37 cellular contexts compared by ENCODE assay signal in the genomic region with DNA sequence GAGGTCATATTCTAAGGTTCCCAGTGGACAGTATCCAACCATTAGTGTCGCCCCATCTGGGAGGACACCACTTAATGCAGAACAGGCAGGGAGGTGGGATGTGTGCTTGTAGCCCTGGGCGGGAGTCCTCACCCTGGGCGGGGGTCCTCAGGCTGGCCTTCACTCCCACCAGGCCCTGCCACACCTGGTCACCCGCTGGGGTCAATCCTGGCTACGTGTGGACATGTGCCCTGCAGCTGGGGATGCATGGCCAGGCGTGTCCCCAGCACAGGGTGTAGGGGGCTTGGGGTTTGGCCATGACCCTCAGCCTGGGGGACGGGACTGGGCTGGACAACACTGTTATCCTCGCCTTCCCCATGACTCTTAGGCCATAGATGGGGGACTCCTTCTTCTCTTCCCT. TPM values are rescaled to one million over a fixed set of nuclear protein-coding genes. Genes with fewer than 3 reads are reported as not detected.
"Had no signal": no experiment of that assay in that cellular context is flagged by ENCODE, and none has a peak within 500 bp of the region (broad histone marks: within the 10 kb centered on the region; RNA-seq: fewer than 3 reads in every experiment).

No MANE protein-coding gene starts in this region.

- H3K9me3 ChIP-seq: adrenal gland, body of pancreas, breast epithelium had no signal

- ATAC-seq: activated CD8-positive, alpha-beta T cell treated with anti-CD3 and anti-CD28 coated beads for 36 hours; activated naive CD4-positive, alpha-beta T cell treated with anti-CD3 and anti-CD28 coated beads, Interleukin-2, amount 50 U/mL, for 72 hours; activated T-cell treated with anti-CD3 and anti-CD28 coated beads, Interleukin-2, amount 50 U/mL, for 4 hours; activated T-cell treated with anti-CD3 and anti-CD28 coated beads, Interleukin-2, amount 50 U/mL, for 72 hours; activated T-helper 17 cell treated with anti-CD3 and anti-CD28 coated beads, Interleukin-2, amount 50 U/mL, for 72 hours; body of pancreas had no signal

- H3K4me3 ChIP-seq: adrenal gland, body of pancreas, breast epithelium had no signal

- DNase-seq: activated B cell treated with CpG ODN at 0.5 μM for 24 hours; activated CD4-positive, alpha-beta memory T cell treated with anti-CD3 and anti-CD28 coated beads for 36 hours; activated CD4-positive, alpha-beta T cell treated with anti-CD3 and anti-CD28 coated beads for 4 hours; activated CD4-positive, alpha-beta T cell treated with anti-CD3 and anti-CD28 coated beads, Interleukin-2, amount 10 ng/mL, durations not matched to agents 24 days and 14 days; activated CD4-positive, alpha-beta T cell treated with anti-CD3 and anti-CD28 coated beads, Interleukin-2, amount 50 U/mL, for 1 hour; activated CD4-positive, alpha-beta T cell treated with anti-CD3 and anti-CD28 coated beads, Interleukin-2, amount 50 U/mL, for 4 hours; activated CD4-positive, CD25-positive, alpha-beta regulatory T cell treated with anti-CD3 and anti-CD28 coated beads, Interleukin-2, amount 50 U/mL, for 72 hours; activated CD8-positive, alpha-beta memory T cell treated with anti-CD3 and anti-CD28 coated beads, Interleukin-2, amount 50 U/mL, for 4 hours; activated CD8-positive, alpha-beta T cell treated with anti-CD3 and anti-CD28 coated beads for 36 hours; activated effector memory CD4-positive, alpha-beta T cell treated with anti-CD3 and anti-CD28 coated beads, Interleukin-2, amount 50 U/mL, for 16 hours; activated gamma-delta T cell treated with Interleukin-2 at 50 U/mL for 16 hours; activated naive CD4-positive, alpha-beta T cell; activated naive CD4-positive, alpha-beta T cell treated with anti-CD3 and anti-CD28 coated beads for 36 hours; activated naive CD4-positive, alpha-beta T cell treated with anti-CD3 and anti-CD28 coated beads, Interleukin-2, amount 50 U/mL, for 16 hours; activated naive CD8-positive, alpha-beta T cell treated with anti-CD3 and anti-CD28 coated beads for 36 hours; activated T-cell treated with anti-CD3 and anti-CD28 coated beads for 4 hours; activated T-cell treated with anti-CD3 and anti-CD28 coated beads, Interleukin-2, amount 50 U/mL, for 1 hour; activated T-cell treated with anti-CD3 and anti-CD28 coated beads, Interleukin-2, amount 50 U/mL, for 4 hours; activated T-cell treated with anti-CD3 and anti-CD28 coated beads, Interleukin-2, amount 50 U/mL, for 72 hours; adrenal gland; amniotic stem cell; aorta; body of pancreas; brain microvascular endothelial cell; caudate nucleus; cerebellar nuclear complex; T-helper 1 cell; T-helper 2 cell; T-helper 9 cell had no signal

- H3K36me3 ChIP-seq: adrenal gland, brain microvascular endothelial cell, breast epithelium had no signal

- H3K27me3 ChIP-seq: adrenal gland, body of pancreas, brain microvascular endothelial cell had no signal

- H3K27ac ChIP-seq: adrenal gland, body of pancreas, brain microvascular endothelial cell, breast epithelium, VCaP had no signal

- FAIRE-seq: astrocyte, TTC549 had no signal

RNA-seq across cellular contexts. Expression of a gene that starts 18.8 kb away (rescaled TPM):
- total RNA-seq: activated B cell treated with CpG ODN at 0.5 μM for 24 hours; activated CD4-positive, alpha-beta memory T cell treated with anti-CD3 and anti-CD28 coated beads for 36 hours; activated CD4-positive, alpha-beta T cell treated with anti-CD3 and anti-CD28 coated beads, Interleukin-2, amount 10 ng/mL, durations not matched to agents 24 days and 14 days; activated CD8-positive, alpha-beta memory T cell treated with anti-CD3 and anti-CD28 coated beads for 36 hours; activated CD8-positive, alpha-beta T cell treated with anti-CD3 and anti-CD28 coated beads for 36 hours; activated naive CD4-positive, alpha-beta T cell treated with anti-CD3 and anti-CD28 coated beads for 36 hours; activated naive CD4-positive, alpha-beta T cell treated with anti-CD3 and anti-CD28 coated beads, Interleukin-2, amount 50 U/mL, for 72 hours; activated naive CD8-positive, alpha-beta T cell treated with anti-CD3 and anti-CD28 coated beads for 36 hours; activated T-cell treated with anti-CD3 and anti-CD28 coated beads, Interleukin-2, amount 50 U/mL, for 4 hours; activated T-helper 1 cell treated with anti-CD3 and anti-CD28 coated beads, Interleukin-12 subunit alpha, Interleukin-12 subunit beta, Interleukin-2, Interleukin-4 antibody, amounts not matched to agents 30 ng/mL and 10 ng/mL and 1 ng/mL, durations not matched to agents 14 hours and 24 hours and 36 hours; activated T-helper 17 cell treated with anti-CD3 and anti-CD28 coated beads, Interleukin-2, amount 50 U/mL, for 72 hours; aorta; astrocyte; breast epithelium had no signal

RNA-seq across cellular contexts. Expression of a gene that starts 19.3 kb away (rescaled TPM):
- total RNA-seq: astrocyte had no signal
